Comparison of ENCODE assay signal across 1 cellular context in the genomic region with DNA sequence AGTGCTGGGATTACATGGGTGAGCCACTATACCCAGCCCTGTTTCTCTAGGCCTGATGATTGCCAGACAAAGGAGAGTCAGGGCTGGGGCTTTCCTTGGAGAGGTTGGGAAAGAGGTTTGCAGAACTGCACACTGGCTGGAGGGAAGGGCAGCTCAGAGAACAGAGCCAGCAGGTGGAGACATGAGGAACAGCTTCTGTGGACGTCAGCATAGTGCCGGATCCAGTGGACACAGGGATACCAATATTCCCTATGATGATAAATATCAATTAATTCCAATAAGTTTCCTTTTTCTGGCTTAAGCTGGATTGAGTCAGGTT.
TF ChIP-seq lines count a peak whose summit lies in the region.

No MANE protein-coding gene starts in this region.

TF ChIP-seq in HepG2, 621 proteins besides CTCF, POLR2A, EP300 and RAD21 (continued from another document):
- TF ChIP-seq ZNF609 (CRISPR knock-in tag; IDR thresholded peaks at IDR 0.05; ENCODE audit: borderline replicate concordance) (no peak), ZNF24 (IDR thresholded peaks at IDR 0.05) (no peak), BATF2 (CRISPR knock-in tag; IDR thresholded peaks at IDR 0.05) (no peak), ZNF766 (CRISPR knock-in tag; IDR thresholded peaks at IDR 0.05; ENCODE audit: borderline replicate concordance) (no peak), SMYD3 (CRISPR knock-in tag; IDR thresholded peaks at IDR 0.05) (no peak), SUZ12 (IDR thresholded peaks at IDR 0.05; ENCODE audit: low read depth, low read length) (no peak), ZNF572 (CRISPR knock-in tag; IDR thresholded peaks at IDR 0.05) (no peak), FOSL2 (CRISPR knock-in tag; IDR thresholded peaks at IDR 0.05) (no peak), MIER2 (CRISPR knock-in tag; IDR thresholded peaks at IDR 0.05) (no peak), ZNF784 (CRISPR knock-in tag; IDR thresholded peaks at IDR 0.05; ENCODE audit: borderline replicate concordance) (no peak), ZNF331 (CRISPR knock-in tag; IDR thresholded peaks at IDR 0.05) (no peak)
- TF ChIP-seq, protein P1, sequence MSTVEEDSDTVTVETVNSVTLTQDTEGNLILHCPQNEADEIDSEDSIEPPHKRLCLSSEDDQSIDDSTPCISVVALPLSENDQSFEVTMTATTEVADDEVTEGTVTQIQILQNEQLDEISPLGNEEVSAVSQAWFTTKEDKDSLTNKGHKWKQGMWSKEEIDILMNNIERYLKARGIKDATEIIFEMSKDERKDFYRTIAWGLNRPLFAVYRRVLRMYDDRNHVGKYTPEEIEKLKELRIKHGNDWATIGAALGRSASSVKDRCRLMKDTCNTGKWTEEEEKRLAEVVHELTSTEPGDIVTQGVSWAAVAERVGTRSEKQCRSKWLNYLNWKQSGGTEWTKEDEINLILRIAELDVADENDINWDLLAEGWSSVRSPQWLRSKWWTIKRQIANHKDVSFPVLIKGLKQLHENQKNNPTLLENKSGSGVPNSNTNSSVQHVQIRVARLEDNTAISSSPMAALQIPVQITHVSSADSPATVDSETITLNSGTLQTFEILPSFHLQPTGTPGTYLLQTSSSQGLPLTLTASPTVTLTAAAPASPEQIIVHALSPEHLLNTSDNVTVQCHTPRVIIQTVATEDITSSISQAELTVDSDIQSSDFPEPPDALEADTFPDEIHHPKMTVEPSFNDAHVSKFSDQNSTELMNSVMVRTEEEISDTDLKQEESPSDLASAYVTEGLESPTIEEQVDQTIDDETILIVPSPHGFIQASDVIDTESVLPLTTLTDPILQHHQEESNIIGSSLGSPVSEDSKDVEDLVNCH (CRISPR knock-in tag; IDR thresholded peaks at IDR 0.05) = no peak
- TF ChIP-seq, protein P2, sequence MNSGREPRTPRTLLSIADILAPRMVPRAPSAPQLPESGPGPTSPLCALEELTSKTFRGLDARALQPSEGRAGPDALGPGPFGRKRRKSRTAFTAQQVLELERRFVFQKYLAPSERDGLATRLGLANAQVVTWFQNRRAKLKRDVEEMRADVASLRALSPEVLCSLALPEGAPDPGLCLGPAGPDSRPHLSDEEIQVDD (CRISPR knock-in tag; IDR thresholded peaks at IDR 0.05; ENCODE audit: borderline replicate concordance) = no peak
